20 cellular contexts compared by ENCODE assay signal in genomic region chr18:31072175-31072574, GRCh38. TPM values are rescaled to one million over a fixed set of nuclear protein-coding genes. Genes with fewer than 3 reads are reported as not detected.
"Had no signal": no experiment of that assay in that cellular context is flagged by ENCODE, and none has a peak within 500 bp of the region (broad histone marks: within the 10 kb centered on the region; RNA-seq: fewer than 3 reads in every experiment).

No MANE protein-coding gene starts in this region.

- ATAC-seq: K562, SK-N-SH treated with all-trans-retinoic acid at 6 μM for 48 hours had no signal

- H3K4me1 Mint-ChIP-seq: IgD-negative memory B cell had no signal

- DNase-seq: MV-4-11, NCI-H1048, NCI-H1105, NCI-H1417, NCI-H1436 treated with DMSO at 0.1 percent for 48 hours, NCI-H1694, NCI-H187 treated with DMSO at 0.1 percent for 48 hours, NCI-H2029 treated with DMSO at 0.1 percent for 48 hours, NCI-H2227 treated with DMSO at 0.1 percent for 48 hours, NCI-H524, NCI-H526 treated with DMSO at 0.1 percent for 48 hours, NCI-H748 treated with DMSO at 0.1 percent for 48 hours, SHP77 had no signal

- H3K27ac Mint-ChIP-seq: IgD-negative memory B cell had no signal

- H3K36me3 Mint-ChIP-seq: IgD-negative memory B cell had no signal

- H3K4me3 Mint-ChIP-seq: IgD-negative memory B cell had no signal

- H3K27ac ChIP-seq: HL-60, KMS-11, RWPE1 had no signal

- H3K27me3 Mint-ChIP-seq: IgD-negative memory B cell had no signal

- H3K4me2 ChIP-seq: KMS-11 had no signal

- H3K4me3 ChIP-seq: K562 had no signal

- H3K9ac ChIP-seq: KMS-11 had no signal

RNA-seq across cellular contexts. Expression of gene DSC3, which starts 29.6 kb away (rescaled TPM):
- total RNA-seq: LHCN-M2 had no signal
- polyA plus RNA-seq: IgD-negative memory B cell had no signal

RNA-seq across cellular contexts. Expression of gene DSC2, which starts 30.0 kb away (rescaled TPM):
- total RNA-seq: LHCN-M2 had no signal
- polyA plus RNA-seq: IgD-negative memory B cell had no signal
